ENCODE assay signal across 8 cellular contexts in genomic region chr14:70641548-70642312, GRCh38. TPM values are rescaled to one million over a fixed set of nuclear protein-coding genes. Genes with fewer than 3 reads are reported as not detected.
DNase-seq lines count a peak whose midpoint lies in the region; ATAC-seq and TF ChIP-seq lines count a peak whose summit lies in the region.

Gene TTC9, plus strand, starts transcription at chr14:70641916. Its CDS starts 214 bp downstream, at chr14:70642130.

- peak within 1 kb of the TSS in 5 of 7 donors; percentile 30 to 65 (median 36) for H3K27ac Mint-ChIP-seq in CD14-positive monocyte

- H3K36me3 ChIP-seq in lung (ENCODE audit: control insufficient read depth in 2 of 2, insufficient read depth in 2 of 2, low read length in 2 of 2) (no peaks in the 10 kb centered on the region), thyroid gland (no peaks in the 10 kb centered on the region)

- peaks cover 0 to 9% of the 10 kb centered on the region in 2 donors for H3K4me1 ChIP-seq in lung (ENCODE audit: control insufficient read depth in 2 of 2, insufficient read depth in 2 of 2, low read length in 2 of 2)
- peaks cover 18 to 19% of the 10 kb centered on the region in 2 donors for H3K4me1 ChIP-seq in thyroid gland

- WGBS in lung, 2 donors: 0% methylated on average over 72 to 106 of the region's 106 CpGs
- 2% methylated on average over 15 to 17 of the region's 106 CpGs for WGBS in thyroid gland, 2 donors

- DNase-seq in CD14-positive monocyte (ENCODE audit: low spot score) (no peak), SW480 (ENCODE audit: low spot score) (peak; percentile 19), coronary artery (ENCODE audit: low spot score) (no peak), lung (ENCODE audit: low spot score) (no peak), thyroid gland (peak; percentile 37 to 42), NCI-H1694 treated with DMSO at 0.1 percent for 48 hours (lab: John Stamatoyannopoulos, UW) (no peak)

- no peaks in the 10 kb centered on the region for H3K27me3 ChIP-seq in lung (ENCODE audit: control insufficient read depth, insufficient read depth)
- no peaks in the 10 kb centered on the region for H3K27me3 ChIP-seq in thyroid gland

- TF ChIP-seq CTCF in CD14-positive monocyte (IDR thresholded peaks at IDR 0.05): no peak
- TF ChIP-seq CTCF in coronary artery (IDR thresholded peaks at IDR 0.05): no peak
- no peak for TF ChIP-seq CTCF in lung (IDR thresholded peaks at IDR 0.05; ENCODE audit: control extremely low read depth, extremely low read depth)
- no peak for TF ChIP-seq CTCF in thyroid gland (IDR thresholded peaks at IDR 0.05)

- ATAC-seq in GM21576 (IDR thresholded peaks at IDR 0.05; ENCODE audit: unreplicated experiment) (peak; percentile 16), lung (ENCODE audit: insufficient read depth, low FRiP score) (peak; percentile 60), GM18511 (IDR thresholded peaks at IDR 0.05; ENCODE audit: unreplicated experiment) (no peak)

- peak within 1 kb of the TSS; percentile 85 to 96 for H3K4me3 Mint-ChIP-seq in CD14-positive monocyte

- TF ChIP-seq POLR2A in thyroid gland (IDR thresholded peaks at IDR 0.05): no peak

- intact Hi-C loops in CD14-positive monocyte (cut with micrococcal nuclease) (loop anchor here in 1 of 2 donors (5.0 kb wide), 1 partner anchor 51 kb away; no protein-coding TSS in a partner anchor), thyroid gland (cut with DNase I) (no loop called here)

- H3K27me3 Mint-ChIP-seq in CD14-positive monocyte (ENCODE audit: low read depth in 3 of 3): peaks cover 36 to 47% (median 42%) of the 10 kb centered on the region in 3 donors

- H3K4me3 ChIP-seq in coronary artery: peak within 1 kb of the TSS; percentile 79
- peak within 1 kb of the TSS; percentile 72 for H3K4me3 ChIP-seq in lung
- peak within 1 kb of the TSS; percentile 53 to 65 (median 56) for H3K4me3 ChIP-seq in thyroid gland (replicated peaks in 1 of 3)

- peaks cover 0 to 14% of the 10 kb centered on the region in 2 donors for H3K36me3 Mint-ChIP-seq in CD14-positive monocyte

- H3K9me3 Mint-ChIP-seq in CD14-positive monocyte: peaks cover 0 to 15% (median 5%) of the 10 kb centered on the region in 7 donors

- H3K9me3 ChIP-seq in lung (ENCODE audit: control insufficient read depth in 2 of 2, insufficient read depth in 1 of 2, low read length in 1 of 2): no peaks in the 10 kb centered on the region
- H3K9me3 ChIP-seq in thyroid gland: no peaks in the 10 kb centered on the region

- H3K27ac ChIP-seq in coronary artery: no peak within 1 kb of the TSS
- H3K27ac ChIP-seq in lung (ENCODE audit: low read depth in 1 of 2, low read length in 1 of 2): peak within 1 kb of the TSS in 1 of 2 donors; percentile 65
- H3K27ac ChIP-seq in thyroid gland: peak within 1 kb of the TSS in 2 of 3 donors; percentile 37 to 39

- H3K4me1 Mint-ChIP-seq in CD14-positive monocyte: peaks cover 21% of the 10 kb centered on the region

RNA-seq across cellular contexts. Expression of gene TTC9, which starts in this region (rescaled TPM):
- polyA plus RNA-seq in CD14-positive monocyte: 1 to 10 TPM in 1 of 2 donors, under 1 TPM in 1; 0.99 to 2.1 TPM
- total RNA-seq in lung: 1 to 10 TPM; 6.8 to 7.5 TPM
- polyA plus RNA-seq in lung: 1 to 10 TPM; 4.3 to 6.9 TPM
- total RNA-seq in thyroid gland: 1 to 10 TPM; 5.7 to 9.4 (median 7.2) TPM

Comparison
In these comparisons a context has a peak if more than half of its experiments do, and no peak if none do; other contexts are left out.
1. DNase-seq: peak in SW480 (single experiment) and thyroid gland (2 of 2); none in CD14-positive monocyte (single experiment), coronary artery (single experiment), lung (single experiment) and NCI-H1694 treated with DMSO at 0.1 percent for 48 hours (single experiment).
2. H3K27ac ChIP-seq: peak in thyroid gland (2 of 3); none in coronary artery (0 of 2).
3. Peak in every context shown above with its lines, with median percentiles within 50 percentile points of each other: H3K4me3 ChIP-seq.